In genomic region chr10:121886181-121886580, GRCh38 we compare ENCODE assay signal across 1 cellular context.
TF ChIP-seq lines count a peak whose summit lies in the region.

No MANE protein-coding gene starts in this region.

TF ChIP-seq in HepG2, 621 proteins besides CTCF, POLR2A, EP300 and RAD21 (continued from another document):
- peak; percentile 43 for TF ChIP-seq RBM22 (optimal IDR thresholded peaks at IDR 0.05; ENCODE audit: low read length)
TF ChIP-seq in HepG2: peak in this region for 1.
